1 cellular context compared by ENCODE assay signal in the genomic region with DNA sequence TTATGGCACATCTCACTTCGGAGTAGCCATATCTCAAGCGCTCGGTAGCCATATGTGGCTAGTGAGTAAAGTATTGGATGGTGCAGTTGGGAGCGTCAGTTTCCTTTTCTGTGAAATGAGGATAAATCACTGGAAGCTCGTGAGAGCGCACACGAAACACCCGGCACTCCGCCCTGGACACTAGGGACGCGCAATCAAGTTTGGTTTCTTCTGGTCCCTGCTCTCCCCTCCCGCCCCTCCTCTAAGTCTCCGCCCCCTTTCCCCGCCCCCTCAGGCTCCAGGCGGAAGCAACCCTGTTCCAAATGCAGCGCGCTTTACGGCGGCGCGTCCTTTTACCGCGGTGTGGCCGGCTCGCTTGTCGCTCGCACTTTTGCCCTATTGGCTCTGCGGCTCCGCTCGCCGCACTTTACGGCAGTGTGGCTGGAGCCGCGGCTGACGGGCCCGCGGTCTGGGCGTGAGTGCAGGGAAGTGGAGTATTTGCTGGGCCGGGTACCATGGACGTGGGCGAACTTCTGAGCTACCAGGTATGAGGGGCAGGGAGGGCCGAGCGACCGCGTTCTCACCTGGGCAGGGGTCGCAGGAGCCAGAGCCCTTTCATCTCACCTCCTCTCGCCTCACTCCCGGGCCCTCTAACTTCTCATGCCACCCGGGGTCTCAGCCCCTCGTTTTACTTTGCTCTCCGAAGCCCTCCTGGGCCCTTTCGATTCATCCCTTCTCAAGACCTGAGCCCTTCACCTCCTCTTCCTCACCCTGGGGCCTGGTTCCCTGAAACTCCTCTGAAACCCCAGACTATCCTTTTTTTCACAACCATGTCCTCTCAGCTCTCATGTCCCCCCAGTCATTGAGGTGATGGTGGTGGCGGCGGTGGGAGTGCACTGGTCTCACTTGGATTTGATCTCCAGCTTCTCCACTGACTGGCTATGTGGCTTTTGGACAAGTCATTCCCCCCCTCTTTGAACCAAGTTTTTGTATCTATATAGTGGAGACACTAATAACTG.
TF ChIP-seq lines count a peak whose summit lies in the region.

A gene with protein sequence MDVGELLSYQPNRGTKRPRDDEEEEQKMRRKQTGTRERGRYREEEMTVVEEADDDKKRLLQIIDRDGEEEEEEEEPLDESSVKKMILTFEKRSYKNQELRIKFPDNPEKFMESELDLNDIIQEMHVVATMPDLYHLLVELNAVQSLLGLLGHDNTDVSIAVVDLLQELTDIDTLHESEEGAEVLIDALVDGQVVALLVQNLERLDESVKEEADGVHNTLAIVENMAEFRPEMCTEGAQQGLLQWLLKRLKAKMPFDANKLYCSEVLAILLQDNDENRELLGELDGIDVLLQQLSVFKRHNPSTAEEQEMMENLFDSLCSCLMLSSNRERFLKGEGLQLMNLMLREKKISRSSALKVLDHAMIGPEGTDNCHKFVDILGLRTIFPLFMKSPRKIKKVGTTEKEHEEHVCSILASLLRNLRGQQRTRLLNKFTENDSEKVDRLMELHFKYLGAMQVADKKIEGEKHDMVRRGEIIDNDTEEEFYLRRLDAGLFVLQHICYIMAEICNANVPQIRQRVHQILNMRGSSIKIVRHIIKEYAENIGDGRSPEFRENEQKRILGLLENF (plus strand): TSS at position 402 of the 998 bp plus-strand sequence. CDS start 93 bp downstream, at position 495.

TF ChIP-seq in A549, 52 proteins besides CTCF, POLR2A, EP300 and RAD21 (continued from another document):
- TF ChIP-seq, protein P1, sequence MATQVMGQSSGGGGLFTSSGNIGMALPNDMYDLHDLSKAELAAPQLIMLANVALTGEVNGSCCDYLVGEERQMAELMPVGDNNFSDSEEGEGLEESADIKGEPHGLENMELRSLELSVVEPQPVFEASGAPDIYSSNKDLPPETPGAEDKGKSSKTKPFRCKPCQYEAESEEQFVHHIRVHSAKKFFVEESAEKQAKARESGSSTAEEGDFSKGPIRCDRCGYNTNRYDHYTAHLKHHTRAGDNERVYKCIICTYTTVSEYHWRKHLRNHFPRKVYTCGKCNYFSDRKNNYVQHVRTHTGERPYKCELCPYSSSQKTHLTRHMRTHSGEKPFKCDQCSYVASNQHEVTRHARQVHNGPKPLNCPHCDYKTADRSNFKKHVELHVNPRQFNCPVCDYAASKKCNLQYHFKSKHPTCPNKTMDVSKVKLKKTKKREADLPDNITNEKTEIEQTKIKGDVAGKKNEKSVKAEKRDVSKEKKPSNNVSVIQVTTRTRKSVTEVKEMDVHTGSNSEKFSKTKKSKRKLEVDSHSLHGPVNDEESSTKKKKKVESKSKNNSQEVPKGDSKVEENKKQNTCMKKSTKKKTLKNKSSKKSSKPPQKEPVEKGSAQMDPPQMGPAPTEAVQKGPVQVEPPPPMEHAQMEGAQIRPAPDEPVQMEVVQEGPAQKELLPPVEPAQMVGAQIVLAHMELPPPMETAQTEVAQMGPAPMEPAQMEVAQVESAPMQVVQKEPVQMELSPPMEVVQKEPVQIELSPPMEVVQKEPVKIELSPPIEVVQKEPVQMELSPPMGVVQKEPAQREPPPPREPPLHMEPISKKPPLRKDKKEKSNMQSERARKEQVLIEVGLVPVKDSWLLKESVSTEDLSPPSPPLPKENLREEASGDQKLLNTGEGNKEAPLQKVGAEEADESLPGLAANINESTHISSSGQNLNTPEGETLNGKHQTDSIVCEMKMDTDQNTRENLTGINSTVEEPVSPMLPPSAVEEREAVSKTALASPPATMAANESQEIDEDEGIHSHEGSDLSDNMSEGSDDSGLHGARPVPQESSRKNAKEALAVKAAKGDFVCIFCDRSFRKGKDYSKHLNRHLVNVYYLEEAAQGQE (IDR thresholded peaks at IDR 0.05) = no peak
- TF ChIP-seq, protein P2, sequence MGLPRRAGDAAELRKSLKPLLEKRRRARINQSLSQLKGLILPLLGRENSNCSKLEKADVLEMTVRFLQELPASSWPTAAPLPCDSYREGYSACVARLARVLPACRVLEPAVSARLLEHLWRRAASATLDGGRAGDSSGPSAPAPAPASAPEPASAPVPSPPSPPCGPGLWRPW (IDR thresholded peaks at IDR 0.05) = no peak
- TF ChIP-seq, protein P3, sequence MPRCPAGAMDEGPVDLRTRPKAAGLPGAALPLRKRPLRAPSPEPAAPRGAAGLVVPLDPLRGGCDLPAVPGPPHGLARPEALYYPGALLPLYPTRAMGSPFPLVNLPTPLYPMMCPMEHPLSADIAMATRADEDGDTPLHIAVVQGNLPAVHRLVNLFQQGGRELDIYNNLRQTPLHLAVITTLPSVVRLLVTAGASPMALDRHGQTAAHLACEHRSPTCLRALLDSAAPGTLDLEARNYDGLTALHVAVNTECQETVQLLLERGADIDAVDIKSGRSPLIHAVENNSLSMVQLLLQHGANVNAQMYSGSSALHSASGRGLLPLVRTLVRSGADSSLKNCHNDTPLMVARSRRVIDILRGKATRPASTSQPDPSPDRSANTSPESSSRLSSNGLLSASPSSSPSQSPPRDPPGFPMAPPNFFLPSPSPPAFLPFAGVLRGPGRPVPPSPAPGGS (IDR thresholded peaks at IDR 0.05) = peak; percentile 62; the same call in 1 of the 3 replicates
TF ChIP-seq in A549: peak in this region for 5.
